Comparison of ENCODE assay signal across 8 cellular contexts in the genomic region with DNA sequence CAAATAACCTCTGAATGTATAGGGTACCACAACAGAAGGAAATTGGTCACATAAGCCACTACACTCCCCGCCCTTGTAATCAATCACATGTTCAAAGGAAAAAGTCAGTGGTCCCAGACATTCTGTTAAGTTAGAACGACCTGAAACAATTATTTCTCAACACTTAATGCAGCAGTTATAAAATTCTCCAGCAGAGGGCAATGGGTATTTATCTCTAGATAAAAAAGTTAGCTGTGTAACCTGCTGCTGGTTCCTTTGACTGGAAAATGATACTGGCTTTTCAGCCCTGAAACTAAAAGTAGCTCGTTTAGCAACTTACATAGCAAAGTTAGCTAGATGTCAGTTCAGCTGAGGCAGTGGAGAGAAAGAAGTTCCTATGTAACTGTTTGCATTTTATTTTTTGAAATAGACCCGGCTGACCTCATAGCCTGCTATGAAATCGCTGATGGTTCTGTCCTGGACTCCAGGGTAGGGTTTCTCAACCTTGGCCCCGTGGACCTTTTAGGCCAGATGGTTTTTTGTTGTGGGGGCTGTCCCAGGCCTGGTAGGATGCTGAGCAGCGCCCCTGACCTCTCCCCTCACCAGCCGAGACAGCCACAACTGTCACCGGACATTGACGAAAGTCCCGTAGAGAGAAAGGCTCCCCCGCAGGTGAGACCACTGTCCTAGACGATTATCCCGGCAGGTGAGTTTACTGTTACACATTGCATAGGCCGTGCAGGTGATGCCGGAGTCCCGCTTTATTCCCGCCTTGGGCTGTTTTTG. TPM values are rescaled to one million over a fixed set of nuclear protein-coding genes. Genes with fewer than 3 reads are reported as not detected.
DNase-seq lines count a peak whose midpoint lies in the region; ATAC-seq and TF ChIP-seq lines count a peak whose summit lies in the region.

No MANE protein-coding gene starts in this region.

- DNase-seq in Right ventricle myocardium superior (no peak), left ventricle myocardium superior (no peak), NOMO-1 treated with DMSO at 0.1 percent for 48 hours (lab: John Stamatoyannopoulos, UW; ENCODE audit: unreplicated experiment) (peak; percentile 77), cerebellum (ENCODE audit: low spot score) (peak; percentile 48), lung (ENCODE audit: low spot score) (no peak), MG63 (no peak)

- H3K9me3 ChIP-seq in lung (ENCODE audit: control insufficient read depth in 2 of 2, insufficient read depth in 1 of 2, low read length in 1 of 2) (no peaks in the 10 kb centered on the region), MG63 (no peaks in the 10 kb centered on the region)

- H3K36me3 ChIP-seq in lung (ENCODE audit: control insufficient read depth in 2 of 2, insufficient read depth in 2 of 2, low read length in 2 of 2) (no peaks in the 10 kb centered on the region), MG63 (no peaks in the 10 kb centered on the region)

- no peaks in the 10 kb centered on the region for H3K4me1 ChIP-seq in lung (ENCODE audit: control insufficient read depth in 2 of 2, insufficient read depth in 2 of 2, low read length in 2 of 2)

- peak; percentile 52 for TF ChIP-seq CTCF in lung (IDR thresholded peaks at IDR 0.05; ENCODE audit: control extremely low read depth, extremely low read depth)

- ATAC-seq in Right ventricle myocardium superior (ENCODE audit: poor library complexity) (peak; percentile 65), left ventricle myocardium superior (no peak), HG02852 (IDR thresholded peaks at IDR 0.05; ENCODE audit: unreplicated experiment) (peak; percentile 59), lung (ENCODE audit: insufficient read depth, low FRiP score) (peak; percentile 66), HG02571 (IDR thresholded peaks at IDR 0.05; ENCODE audit: unreplicated experiment) (no peak)

- intact Hi-C loops in Right ventricle myocardium superior (cut with DNase I), result no loop called here
- intact Hi-C loops in left ventricle myocardium superior (cut with micrococcal nuclease), result loop anchor here (10.0 kb wide), 1 partner anchor 202 kb away; no protein-coding TSS in a partner anchor

- 71 to 77% methylated on average over 18 of the region's 18 CpGs for whole genome bisulfite sequencing in lung, 2 donors

- no peak overlapping the region for H3K27ac ChIP-seq in lung (ENCODE audit: low read depth in 1 of 2, low read length in 1 of 2)

- H3K27me3 ChIP-seq in lung (ENCODE audit: control insufficient read depth, insufficient read depth), result no peaks in the 10 kb centered on the region
- H3K27me3 ChIP-seq in MG63, result no peaks in the 10 kb centered on the region

- H3K4me3 ChIP-seq in lung, result no peak overlapping the region
- H3K4me3 ChIP-seq in MG63, result no peak overlapping the region

RNA-seq across cellular contexts. Expression of gene PROSER2, which starts 40.2 kb away (rescaled TPM):
- total RNA-seq in Right ventricle myocardium superior, result 0.97 TPM
- 1.1 TPM for total RNA-seq in left ventricle myocardium superior
- total RNA-seq in cerebellum, result 0.64 TPM
- total RNA-seq in lung, result 10 to 100 TPM in 1 of 2 donors, 1 to 10 TPM in 1; 8.2 to 23.9 TPM
- 10 to 100 TPM in 1 of 2 donors, 1 to 10 TPM in 1; 9.0 to 11.6 TPM for polyA plus RNA-seq in lung
- 2.1 and 3.5 TPM in 2 replicates for total RNA-seq in MG63 (2014; rRNA removed; shearing (Covaris generic); ENCODE audit: low replicate concordance)

RNA-seq across cellular contexts. Expression of gene ECHDC3, which starts 40.8 kb away (rescaled TPM):
- total RNA-seq in Right ventricle myocardium superior (105 TPM), left ventricle myocardium superior (94.6 TPM), cerebellum (1.3 TPM), lung (10 to 100 TPM; 24.9 to 37.9 TPM)
- 10 to 100 TPM; 14.2 to 48.3 TPM for polyA plus RNA-seq in lung
- total RNA-seq in MG63 (2014; rRNA removed; shearing (Covaris generic); ENCODE audit: low replicate concordance), result 45.2 and 63.9 TPM in 2 replicates

Comparison
In these comparisons a context has a peak if more than half of its experiments do, and no peak if none do; other contexts are left out.
1. ATAC-seq: peak in Right ventricle myocardium superior (single experiment), HG02852 (single experiment) and lung (single experiment); none in left ventricle myocardium superior (single experiment) and HG02571 (single experiment).
2. DNase-seq: peak in NOMO-1 treated with DMSO at 0.1 percent for 48 hours (single experiment) and cerebellum (single experiment); none in Right ventricle myocardium superior (single experiment), left ventricle myocardium superior (single experiment), lung (single experiment) and MG63 (single experiment).
3. RNA of gene ECHDC3, which starts 40.8 kb away (total RNA-seq): 105 TPM in Right ventricle myocardium superior (single experiment), 94.6 TPM in left ventricle myocardium superior (single experiment), 45.2 to 63.9 TPM in MG63 and 24.9 to 37.9 TPM in lung; 1.3 TPM in cerebellum (single experiment); every median in the first group is over 10 times any median in the second.